13 cellular contexts compared by ENCODE assay signal in genomic region chr16:89279666-89280481, GRCh38.
DNase-seq lines count a peak whose midpoint lies in the region; ATAC-seq and TF ChIP-seq lines count a peak whose summit lies in the region.
"Had no signal": no experiment of that assay in that cellular context is flagged by ENCODE, and none has a peak within 500 bp of the region (broad histone marks: within the 10 kb centered on the region; RNA-seq: fewer than 3 reads in every experiment).

No MANE protein-coding gene starts in this region.

- H3K27me3 ChIP-seq in RWPE2 (ENCODE audit: insufficient read depth, poor library complexity, severe bottlenecking) = no peaks in the 10 kb centered on the region
- H3K27me3 ChIP-seq in naive thymus-derived CD4-positive, alpha-beta T cell (ENCODE audit: control insufficient read depth in 2 of 2, insufficient read depth in 2 of 2, low read length in 2 of 2) = no peaks in the 10 kb centered on the region
- no peaks in the 10 kb centered on the region for H3K27me3 ChIP-seq in A673 (replicated peaks; ENCODE audit: insufficient read depth, low read depth, low read length, poor library complexity)

- no peaks in the 10 kb centered on the region for H3K4me1 ChIP-seq in RWPE2 (ENCODE audit: insufficient read depth, poor library complexity, severe bottlenecking)
- H3K4me1 ChIP-seq in naive thymus-derived CD4-positive, alpha-beta T cell (ENCODE audit: control insufficient read depth in 2 of 2, insufficient read depth in 2 of 2, low read length in 2 of 2) = no peaks in the 10 kb centered on the region
- no peaks in the 10 kb centered on the region for H3K4me1 ChIP-seq in A673 (ENCODE audit: insufficient read depth, low read length, poor library complexity, severe bottlenecking)
- H3K4me1 ChIP-seq: A549 had no signal

- H3K9me3 Mint-ChIP-seq in stimulated activated naive CD8-positive, alpha-beta T cell treated with anti-CD3 and anti-CD28 coated beads, Interleukin-15, amount 100 ng/mL, for 72 hours = no peaks in the 10 kb centered on the region
- H3K9me3 Mint-ChIP-seq in naive thymus-derived CD4-positive, alpha-beta T cell = peaks cover 0 to 9% (median 0%) of the 10 kb centered on the region in 11 donors
- H3K9me3 Mint-ChIP-seq: CD4-positive, CD25-positive, alpha-beta regulatory T cell had no signal

- H3K27ac ChIP-seq in RWPE2 (ENCODE audit: poor library complexity, severe bottlenecking) = no peak overlapping the region
- H3K27ac ChIP-seq in naive thymus-derived CD4-positive, alpha-beta T cell (ENCODE audit: low read depth, low read length) = no peak overlapping the region
- H3K27ac ChIP-seq in A673 (ENCODE audit: low read depth, low read length, poor library complexity, severe bottlenecking) = no peak overlapping the region
- H3K27ac ChIP-seq: A549, GM23248 had no signal

- no peaks in the 10 kb centered on the region for H3K27me3 Mint-ChIP-seq in stimulated activated naive CD8-positive, alpha-beta T cell treated with anti-CD3 and anti-CD28 coated beads, Interleukin-15, amount 100 ng/mL, for 72 hours
- no peaks in the 10 kb centered on the region for H3K27me3 Mint-ChIP-seq in naive thymus-derived CD4-positive, alpha-beta T cell
- H3K27me3 Mint-ChIP-seq: CD4-positive, CD25-positive, alpha-beta regulatory T cell had no signal

- no TSS peak for BruUV-seq in A673 (replicated peaks; lab: Mats Ljungman, UMichigan)

- CTCF ChIA-PET in naive thymus-derived CD4-positive, alpha-beta T cell (lab: Charles Lee) = no interaction called here
- CTCF ChIA-PET in A673 (lab: Charles Lee) = no interaction called here

- H3K4me1 Mint-ChIP-seq in stimulated activated naive CD8-positive, alpha-beta T cell treated with anti-CD3 and anti-CD28 coated beads, Interleukin-15, amount 100 ng/mL, for 72 hours = peaks cover 17% of the 10 kb centered on the region
- H3K4me1 Mint-ChIP-seq in naive thymus-derived CD4-positive, alpha-beta T cell = peaks cover 0 to 6% (median 0%) of the 10 kb centered on the region in 7 donors

- H3K9me3 ChIP-seq in RWPE2 (ENCODE audit: severe bottlenecking) = no peaks in the 10 kb centered on the region
- H3K9me3 ChIP-seq in naive thymus-derived CD4-positive, alpha-beta T cell (ENCODE audit: control insufficient read depth in 2 of 3, low read length in 3 of 3) = no peaks in the 10 kb centered on the region
- H3K9me3 ChIP-seq in A673 (ENCODE audit: low read depth, low read length, poor library complexity, severe bottlenecking) = no peaks in the 10 kb centered on the region
- H3K9me3 ChIP-seq: A549 had no signal

- peak; percentile 29 for ATAC-seq in stimulated activated naive CD8-positive, alpha-beta T cell treated with anti-CD3 and anti-CD28 coated beads, Interleukin-15, amount 100 ng/mL, for 72 hours
- no peak for ATAC-seq in stimulated activated naive CD8-positive, alpha-beta T cell treated with anti-CD3 and anti-CD28 coated beads, Interleukin-15, Interleukin-2, amounts not matched to agents 100 U/mL and 50 U/mL, for 24 hours
- no peak for ATAC-seq in RWPE2 (ENCODE audit: low read depth)
- ATAC-seq in naive thymus-derived CD4-positive, alpha-beta T cell = peak; percentile 13
- ATAC-seq in HG02981 (IDR thresholded peaks at IDR 0.05; ENCODE audit: unreplicated experiment) = no peak
- ATAC-seq: A549 had no signal

- no peak overlapping the region for H3K4me3 Mint-ChIP-seq in stimulated activated naive CD8-positive, alpha-beta T cell treated with anti-CD3 and anti-CD28 coated beads, Interleukin-15, amount 100 ng/mL, for 72 hours
- H3K4me3 Mint-ChIP-seq in naive thymus-derived CD4-positive, alpha-beta T cell = no peak overlapping the region
- H3K4me3 Mint-ChIP-seq: CD4-positive, CD25-positive, alpha-beta regulatory T cell had no signal

- H3K27ac Mint-ChIP-seq in stimulated activated naive CD8-positive, alpha-beta T cell treated with anti-CD3 and anti-CD28 coated beads, Interleukin-15, amount 100 ng/mL, for 72 hours = peak overlapping the region in 1 of 2 donors; percentile 35
- H3K27ac Mint-ChIP-seq in naive thymus-derived CD4-positive, alpha-beta T cell = no peak overlapping the region
- H3K27ac Mint-ChIP-seq: CD4-positive, CD25-positive, alpha-beta regulatory T cell had no signal

- H3K36me3 ChIP-seq in RWPE2 (ENCODE audit: low read depth) = peaks cover 87% of the 10 kb centered on the region
- peaks cover 5 to 87% (median 22%) of the 10 kb centered on the region in 3 experiments for H3K36me3 ChIP-seq in naive thymus-derived CD4-positive, alpha-beta T cell (ENCODE audit: control insufficient read depth in 2 of 3, insufficient read depth in 3 of 3, low read length in 3 of 3)
- peaks cover 78% of the 10 kb centered on the region for H3K36me3 ChIP-seq in A673 (ENCODE audit: insufficient read depth, low read length, poor library complexity, severe bottlenecking)

- POLR2A ChIA-PET in naive thymus-derived CD4-positive, alpha-beta T cell (lab: Charles Lee) = no interaction called here
- POLR2A ChIA-PET in A673 (lab: Charles Lee; ENCODE audit: low non-redundant PET) = no interaction called here

- H3K36me3 Mint-ChIP-seq in naive thymus-derived CD4-positive, alpha-beta T cell = peaks cover 0 to 9% (median 2%) of the 10 kb centered on the region in 5 donors

- intact Hi-C loops in naive thymus-derived CD4-positive, alpha-beta T cell (cut with micrococcal nuclease) = no loop called here
- intact Hi-C loops in A673 (cut with micrococcal nuclease; ENCODE audit: unreplicated experiment) = no loop called here

- DNase-seq in stimulated activated naive CD8-positive, alpha-beta T cell treated with anti-CD3 and anti-CD28 coated beads, Interleukin-15, amount 100 ng/mL, for 72 hours = no peak
- no peak for DNase-seq in stimulated activated naive CD8-positive, alpha-beta T cell treated with anti-CD3 and anti-CD28 coated beads, Interleukin-15, Interleukin-2, amounts not matched to agents 100 U/mL and 50 U/mL, for 24 hours
- peak; percentile 66 for DNase-seq in RWPE2 (ENCODE audit: low spot score)
- DNase-seq in naive thymus-derived CD4-positive, alpha-beta T cell = no peak
- no peak for DNase-seq in A673 (ENCODE audit: low spot score)
- no peak for DNase-seq in HT-29 (ENCODE audit: low spot score)
- DNase-seq: CD4-positive, CD25-positive, alpha-beta regulatory T cell; DMS79; GM23248; H7; KBM-7 had no signal

- no peak for TF ChIP-seq CTCF in RWPE2 (IDR thresholded peaks at IDR 0.05; ENCODE audit: poor library complexity, severe bottlenecking)
- TF ChIP-seq CTCF in A673 (conservative IDR thresholded peaks at IDR 0.05; ENCODE audit: low read depth, low read length) = no peak

- H3K4me3 ChIP-seq in RWPE2 (ENCODE audit: severe bottlenecking) (no peak overlapping the region), A673 (ENCODE audit: low read depth, low read length, poor library complexity, severe bottlenecking) (no peak overlapping the region)
- no peak overlapping the region for H3K4me3 ChIP-seq in naive thymus-derived CD4-positive, alpha-beta T cell (ENCODE audit: low read length)
- H3K4me3 ChIP-seq: A549, GM23248 had no signal

Comparison
In these comparisons a context has a peak if more than half of its experiments do, and no peak if none do; other contexts are left out.
1. ATAC-seq: peak in stimulated activated naive CD8-positive, alpha-beta T cell treated with anti-CD3 and anti-CD28 coated beads, Interleukin-15, amount 100 ng/mL, for 72 hours (single experiment) and naive thymus-derived CD4-positive, alpha-beta T cell (single experiment); none in stimulated activated naive CD8-positive, alpha-beta T cell treated with anti-CD3 and anti-CD28 coated beads, Interleukin-15, Interleukin-2, amounts not matched to agents 100 U/mL and 50 U/mL, for 24 hours (single experiment), RWPE2 (single experiment) and HG02981 (single experiment).